Comparison of ENCODE assay signal across 10 cellular contexts in the genomic region with DNA sequence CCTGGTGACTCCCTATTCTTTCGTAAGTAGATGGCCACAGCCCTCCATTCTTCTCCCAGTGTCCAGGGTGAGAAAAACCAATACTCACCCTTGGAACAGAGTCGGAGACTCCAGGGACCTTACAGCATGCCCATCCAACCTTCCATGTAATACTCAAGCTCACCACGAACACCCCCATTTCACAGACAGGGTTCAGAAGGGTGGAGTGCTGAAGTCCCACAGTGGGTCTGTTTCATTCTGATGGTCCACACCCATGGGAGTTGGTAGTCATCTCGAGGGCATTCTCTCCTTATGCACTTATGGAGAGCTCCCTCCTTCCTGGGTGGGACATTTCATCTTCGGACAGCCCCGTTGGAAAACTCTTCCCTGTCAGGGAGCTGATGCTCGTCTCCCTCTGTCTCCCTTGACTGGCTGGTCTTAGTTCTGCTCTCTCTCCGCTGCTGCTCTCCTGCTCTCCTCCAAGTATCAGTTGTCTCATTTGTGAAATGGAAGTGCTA. TPM values are rescaled to one million over a fixed set of nuclear protein-coding genes. Genes with fewer than 3 reads are reported as not detected.
A peak's percentile ranks its signal among the peaks of the same experiment; 100 is the strongest.
DNase-seq lines count a peak whose midpoint lies in the region; ATAC-seq, FAIRE-seq and TF ChIP-seq lines count a peak whose summit lies in the region.
"Had no signal": no experiment of that assay in that cellular context is flagged by ENCODE, and none has a peak within 500 bp of the region (broad histone marks: within the 10 kb centered on the region; RNA-seq: fewer than 3 reads in every experiment).

No MANE protein-coding gene starts in this region.

- no peaks in the 10 kb centered on the region for H3K9me3 Mint-ChIP-seq in mesothelial cell of epicardium

- no peaks in the 10 kb centered on the region for H3K27me3 Mint-ChIP-seq in mesothelial cell of epicardium (ENCODE audit: low read depth)

- no peak for DNase-seq in heart left ventricle
- DNase-seq in Right ventricle myocardium inferior (ENCODE audit: missing footprints) = no peak
- DNase-seq in mesothelial cell of epicardium (ENCODE audit: low spot score in 2 of 2, unreplicated experiment in 2 of 2) = no peak
- DNase-seq in transverse colon = no peak
- no peak for DNase-seq in C1 segment of cervical spinal cord (lab: John Stamatoyannopoulos, UW)
- DNase-seq in mesenteric fat pad (ENCODE audit: low spot score) = no peak
- DNase-seq in pancreas = no peak
- DNase-seq: NCI-H146 had no signal

- H3K27ac ChIP-seq in heart left ventricle = peak overlapping the region in 11 of 12 donors; percentile 10 to 96 (median 89)
- H3K27ac ChIP-seq in angular gyrus (ENCODE audit: low read depth, low read length) = peak overlapping the region; percentile 91
- peak overlapping the region; percentile 57 to 81 (median 70) for H3K27ac ChIP-seq in transverse colon
- H3K27ac ChIP-seq in pancreas = peak overlapping the region in 1 of 4 donors; percentile 62

- in situ Hi-C loops in transverse colon (cut with MboI; ENCODE audit: low pct_ligation_motif_present in 1 of 4, low pct_unique_long_range_greater_than_20kb in 1 of 4, low sequenced_read_pairs in 3 of 4) = no loop called here

- H3K4me3 Mint-ChIP-seq in mesothelial cell of epicardium = no peak overlapping the region

- peaks cover 50% of the 10 kb centered on the region for H3K4me1 Mint-ChIP-seq in mesothelial cell of epicardium

- H3K4me1 ChIP-seq in heart left ventricle = peaks cover 42 to 100% (median 97%) of the 10 kb centered on the region in 12 donors
- peaks cover 4 to 52% (median 18%) of the 10 kb centered on the region in 4 donors for H3K4me1 ChIP-seq in transverse colon
- peaks cover 30 to 64% (median 40%) of the 10 kb centered on the region in 3 donors for H3K4me1 ChIP-seq in pancreas

- no peak for TF ChIP-seq EP300 in transverse colon (IDR thresholded peaks at IDR 0.05; ENCODE audit: low read depth)

- H3K4me3 ChIP-seq in heart left ventricle (peak overlapping the region in 1 of 12 donors; percentile 52), transverse colon (no peak overlapping the region), pancreas (no peak overlapping the region)
- H3K4me3 ChIP-seq: cardiac muscle cell had no signal

- TF ChIP-seq CTCF in heart left ventricle (IDR thresholded peaks at IDR 0.05) (no peak), mesothelial cell of epicardium (IDR thresholded peaks at IDR 0.05; ENCODE audit: unreplicated experiment) (no peak), transverse colon (IDR thresholded peaks at IDR 0.05) (no peak), pancreas (IDR thresholded peaks at IDR 0.05) (no peak)

- WGBS in heart left ventricle, 4 donors = 71 to 86% (median 78%) methylated on average over 8 of the region's 8 CpGs
- 84 to 98% methylated on average over 7 to 8 of the region's 8 CpGs for WGBS in transverse colon (ENCODE audit: low coverage in 1 of 2), 2 donors
- WGBS in pancreas, 2 donors = 94 to 96% methylated on average over 8 of the region's 8 CpGs

- H3K9me3 ChIP-seq in heart left ventricle = no peaks in the 10 kb centered on the region
- no peaks in the 10 kb centered on the region for H3K9me3 ChIP-seq in transverse colon
- no peaks in the 10 kb centered on the region for H3K9me3 ChIP-seq in pancreas

- peaks cover 0 to 55% (median 4%) of the 10 kb centered on the region in 9 donors for H3K36me3 ChIP-seq in heart left ventricle
- H3K36me3 ChIP-seq in transverse colon = no peaks in the 10 kb centered on the region
- H3K36me3 ChIP-seq in pancreas = peaks cover 0 to 11% (median 0%) of the 10 kb centered on the region in 3 donors
- H3K36me3 ChIP-seq: cardiac muscle cell had no signal

- TF ChIP-seq POLR2A in heart left ventricle (IDR thresholded peaks at IDR 0.05) = no peak
- no peak for TF ChIP-seq POLR2A in transverse colon (IDR thresholded peaks at IDR 0.05)

- ATAC-seq in heart left ventricle (no peak), Right ventricle myocardium inferior (no peak), pancreas (no peak)

- peak overlapping the region; percentile 11 for H3K27ac Mint-ChIP-seq in mesothelial cell of epicardium

- intact Hi-C loops in heart left ventricle (cut with DNase I) (loop anchor here in 2 of 10 donors (5.0 kb wide), 1 partner anchor 36 kb away; no protein-coding TSS in a partner anchor), Right ventricle myocardium inferior (cut with DNase I) (no loop called here), transverse colon (cut with DNase I; ENCODE audit: low total_unique reads) (no loop called here), pancreas (cut with DNase I) (no loop called here)

- no peaks in the 10 kb centered on the region for H3K27me3 ChIP-seq in heart left ventricle
- no peaks in the 10 kb centered on the region for H3K27me3 ChIP-seq in transverse colon
- no peaks in the 10 kb centered on the region for H3K27me3 ChIP-seq in pancreas
- H3K27me3 ChIP-seq: cardiac muscle cell had no signal

- peaks cover 11% of the 10 kb centered on the region for H3K36me3 Mint-ChIP-seq in mesothelial cell of epicardium

- FAIRE-seq in pancreas (lab: Jason Lieb, UNC) = no peak

RNA-seq across cellular contexts. Expression of a gene that starts 38.9 kb away (rescaled TPM):
- total RNA-seq in heart left ventricle (10 to 100 TPM in 5 of 9 donors, 1 to 10 TPM in 4; 5.7 to 29.4 (median 10.6) TPM), Right ventricle myocardium inferior (7.1 TPM), mesothelial cell of epicardium (0.34 TPM in 1 of 3 replicates, not detected in the others), transverse colon (not detected), mesenteric fat pad (2.3 TPM), pancreas (under 1 TPM in 5 of 6 donors, not detected in 1; 0.28 to 0.94 (median 0.60) TPM)
- polyA plus RNA-seq in heart left ventricle (10 to 100 TPM; 13.6 to 42.8 TPM), pancreas (1 to 10 TPM; 3.7 to 7.8 TPM)
- total RNA-seq: cardiac muscle cell had no signal

RNA-seq across cellular contexts. Expression of a gene that starts 46.1 kb away (rescaled TPM):
- total RNA-seq in heart left ventricle = 100 to 1,000 TPM in 1 of 9 donors, 10 to 100 TPM in 8; 32.2 to 176 (median 62.6) TPM
- 100 to 1,000 TPM in 1 of 2 donors, 10 to 100 TPM in 1; 43.1 to 217 TPM for polyA plus RNA-seq in heart left ventricle
- 55.2 TPM for total RNA-seq in Right ventricle myocardium inferior
- total RNA-seq in mesothelial cell of epicardium = 63.2 to 66.6 TPM (median 64.8 TPM) in 3 replicates
- 100 to 1,000 TPM in 3 of 4 donors, 10 to 100 TPM in 1; 98.6 to 151 (median 107) TPM for total RNA-seq in transverse colon
- total RNA-seq in mesenteric fat pad = 135 TPM
- total RNA-seq in pancreas = 10 to 100 TPM; 27.3 to 59.8 (median 40.0) TPM
- polyA plus RNA-seq in pancreas = 10 to 100 TPM; 40.8 to 55.5 TPM
